In genomic region chr4:43837171-43837570, GRCh38 we compare ENCODE assay signal across 24 cellular contexts.
A peak's percentile ranks its signal among the peaks of the same experiment; 100 is the strongest.
DNase-seq lines count a peak whose midpoint lies in the region; ATAC-seq, FAIRE-seq and TF ChIP-seq lines count a peak whose summit lies in the region.
"Had no signal": no experiment of that assay in that cellular context is flagged by ENCODE, and none has a peak within 500 bp of the region (broad histone marks: within the 10 kb centered on the region; RNA-seq: fewer than 3 reads in every experiment).

No MANE protein-coding gene starts in this region.

- intact Hi-C loops in left cardiac atrium (cut with DNase I), result no loop called here

- POLR2A ChIA-PET in RWPE1 (lab: Yijun Ruan, JAX; ENCODE audit: low non-redundant PET), result interaction anchor here (0.7 kb wide), 1 partner anchor 296 kb away, joined by 4 read pairs; no protein-coding TSS in a partner anchor

- DNase-seq in HTR-8/SVneo (ENCODE audit: insufficient read length, low spot score), result peak; percentile 10
- DNase-seq in RWPE1 (ENCODE audit: low spot score), result peak; percentile 13
- DNase-seq in bronchial epithelial cell (ENCODE audit: low read depth), result peak; percentile 7
- DNase-seq in non-pigmented ciliary epithelial cell (ENCODE audit: low read depth), result peak; percentile 28
- DNase-seq in left cardiac atrium, result no peak
- DNase-seq in NCI-H1417 treated with DMSO at 0.1 percent for 48 hours (lab: John Stamatoyannopoulos, UW), result no peak
- no peak for DNase-seq in NCI-H1436 treated with DMSO at 0.1 percent for 48 hours (lab: John Stamatoyannopoulos, UW)
- DNase-seq: Calu3; CD8-positive, alpha-beta T cell; DMS153; GF-D8; Kasumi-1; MM.1S; NCI-H1048; NCI-H1436; NCI-H1930; NCI-H2227 treated with DMSO at 0.1 percent for 48 hours; NCI-H510A treated with DMSO at 0.1 percent for 48 hours; NCI-H748 treated with DMSO at 0.1 percent for 48 hours; NK-92 treated with Interleukin-12 subunit alpha and Interleukin-12 subunit beta, amount 100 ng/mL, for 24 hours had no signal

- ATAC-seq in GM18867 (IDR thresholded peaks at IDR 0.05; ENCODE audit: unreplicated experiment) (no peak), left cardiac atrium (no peak)
- ATAC-seq: CD8-positive, alpha-beta T cell; Panc1; Right ventricle myocardium inferior had no signal

- no peak overlapping the region for H3K27ac ChIP-seq in RWPE1
- H3K27ac ChIP-seq: BLaER1 treated with 17β-estradiol and CSF1 and Interleukin-3, amounts not matched to agents 10 nM and 100 nM had no signal

- CTCF ChIA-PET in RWPE1 (lab: Yijun Ruan, JAX), result no interaction called here

- no peaks in the 10 kb centered on the region for H3K27me3 ChIP-seq in bronchial epithelial cell (ENCODE audit: control insufficient read depth, insufficient read depth, low read length)
- H3K27me3 ChIP-seq: BLaER1 treated with 17β-estradiol and CSF1 and Interleukin-3, amounts not matched to agents 10 nM and 100 nM had no signal

- TF ChIP-seq CTCF in RWPE1 (conservative IDR thresholded peaks at IDR 0.05; ENCODE audit: low read depth), result no peak
- TF ChIP-seq CTCF in bronchial epithelial cell (IDR thresholded peaks at IDR 0.05; ENCODE audit: insufficient read depth, low read length, severe bottlenecking), result no peak

- no peaks in the 10 kb centered on the region for H3K36me3 ChIP-seq in bronchial epithelial cell (ENCODE audit: control insufficient read depth, insufficient read depth, low read length)
- H3K36me3 ChIP-seq: BLaER1 treated with 17β-estradiol and CSF1 and Interleukin-3, amounts not matched to agents 10 nM and 100 nM had no signal

- FAIRE-seq in HTR-8/SVneo (lab: Jason Lieb, UNC) (no peak), bronchial epithelial cell (lab: Jason Lieb, UNC) (no peak)

- H3K4me3 ChIP-seq in bronchial epithelial cell (ENCODE audit: low read depth, low read length), result no peak overlapping the region
- H3K4me3 ChIP-seq: BLaER1 treated with 17β-estradiol and CSF1 and Interleukin-3, amounts not matched to agents 10 nM and 100 nM had no signal

Comparison
In these comparisons a context has a peak if more than half of its experiments do, and no peak if none do; other contexts are left out.
1. DNase-seq: peak in HTR-8/SVneo (single experiment), RWPE1 (single experiment), bronchial epithelial cell (single experiment) and non-pigmented ciliary epithelial cell (single experiment); none in left cardiac atrium (single experiment), NCI-H1417 treated with DMSO at 0.1 percent for 48 hours (single experiment) and NCI-H1436 treated with DMSO at 0.1 percent for 48 hours (single experiment).